In the genomic region with DNA sequence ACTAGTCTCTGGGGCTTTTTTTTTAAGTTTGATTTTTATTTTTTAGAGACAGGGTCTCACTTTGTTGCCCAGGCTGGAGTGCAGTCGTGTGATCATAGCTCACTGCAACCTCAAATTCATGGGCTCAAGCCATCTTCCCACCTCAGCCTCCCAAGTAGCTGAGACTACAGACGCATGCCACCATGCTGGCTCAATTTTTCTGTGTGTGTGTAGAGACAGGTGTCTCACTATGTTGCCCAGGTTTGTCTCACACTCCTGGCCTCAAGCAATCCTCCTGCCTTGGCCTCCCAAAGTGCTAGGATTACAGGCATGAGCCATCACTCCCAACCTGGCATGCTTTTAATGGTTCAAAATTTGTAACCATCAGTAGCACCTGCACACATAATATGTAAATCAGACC, we compare ENCODE assay signal across 5 cellular contexts. TPM values are rescaled to one million over a fixed set of nuclear protein-coding genes. Genes with fewer than 3 reads are reported as not detected.
"Had no signal": no experiment of that assay in that cellular context is flagged by ENCODE, and none has a peak within 500 bp of the region (broad histone marks: within the 10 kb centered on the region; RNA-seq: fewer than 3 reads in every experiment).

No MANE protein-coding gene starts in this region.

RNA-seq across cellular contexts. Expression of a gene that starts 36.1 kb away (rescaled TPM):
- total RNA-seq: HT-29, HT1080, IMR-90, K562 had no signal
- polyA plus RNA-seq: IgD-negative memory B cell, K562 had no signal
